8 cellular contexts compared by ENCODE assay signal in genomic region chr2:38465789-38466127, GRCh38.
DNase-seq lines count a peak whose midpoint lies in the region; ATAC-seq and TF ChIP-seq lines count a peak whose summit lies in the region.

No MANE protein-coding gene starts in this region.

- DNase-seq in activated T-cell treated with anti-CD3 and anti-CD28 coated beads, Interleukin-2, amount 50 U/mL, for 72 hours, result peak; percentile 19 to 22
- DNase-seq in activated T-cell treated with anti-CD3 and anti-CD28 coated beads for 4 hours (no peak), HT1080 (ENCODE audit: low read depth) (peak; percentile 13), hepatocyte (ENCODE audit: low spot score) (peak; percentile 43), suprapubic skin (ENCODE audit: low spot score in 2 of 2) (no peak), DMS79 (lab: John Stamatoyannopoulos, UW) (no peak)
- peak; percentile 8 for DNase-seq in activated CD4-positive, alpha-beta T cell treated with anti-CD3 and anti-CD28 coated beads for 48 hours

- peaks cover 9% of the 10 kb centered on the region for H3K4me1 ChIP-seq in hepatocyte (ENCODE audit: insufficient read depth)
- H3K4me1 ChIP-seq in suprapubic skin, result peaks cover 27% of the 10 kb centered on the region

- TF ChIP-seq CTCF in hepatocyte (IDR thresholded peaks at IDR 0.05; ENCODE audit: poor library complexity) (peak; percentile 46), suprapubic skin (IDR thresholded peaks at IDR 0.05) (peak; percentile 4 to 24)

- H3K27me3 ChIP-seq in hepatocyte, result no peaks in the 10 kb centered on the region
- H3K27me3 ChIP-seq in suprapubic skin, result no peaks in the 10 kb centered on the region

- H3K4me1 Mint-ChIP-seq in activated T-cell treated with anti-CD3 and anti-CD28 coated beads, Interleukin-2, amount 50 U/mL, for 72 hours (ENCODE audit: low read depth), result peaks cover 12% of the 10 kb centered on the region

- no peaks in the 10 kb centered on the region for H3K9me3 ChIP-seq in hepatocyte (ENCODE audit: low read depth)
- no peaks in the 10 kb centered on the region for H3K9me3 ChIP-seq in suprapubic skin

- ATAC-seq in activated T-cell treated with anti-CD3 and anti-CD28 coated beads, Interleukin-2, amount 50 U/mL, for 72 hours (replicated peaks in 1 of 2), result no peak
- ATAC-seq in GM21619 (IDR thresholded peaks at IDR 0.05; ENCODE audit: unreplicated experiment), result no peak

- no peaks in the 10 kb centered on the region for H4K20me1 ChIP-seq in hepatocyte (ENCODE audit: insufficient read depth, poor library complexity, severe bottlenecking)

- H3K27ac Mint-ChIP-seq in activated T-cell treated with anti-CD3 and anti-CD28 coated beads, Interleukin-2, amount 50 U/mL, for 72 hours, result no peak overlapping the region

- no peak for TF ChIP-seq POLR2A in suprapubic skin (IDR thresholded peaks at IDR 0.05)

- no peak overlapping the region for H3K4me3 ChIP-seq in hepatocyte
- H3K4me3 ChIP-seq in suprapubic skin, result no peak overlapping the region

- no peaks in the 10 kb centered on the region for H3K9me2 ChIP-seq in hepatocyte (replicated peaks; ENCODE audit: insufficient read depth)

- H3K27me3 Mint-ChIP-seq in activated T-cell treated with anti-CD3 and anti-CD28 coated beads, Interleukin-2, amount 50 U/mL, for 72 hours (ENCODE audit: low read depth), result peaks cover 6% of the 10 kb centered on the region

- H2AFZ ChIP-seq in hepatocyte, result no peak overlapping the region

- no peaks in the 10 kb centered on the region for H3K36me3 ChIP-seq in hepatocyte (replicated peaks; ENCODE audit: insufficient read depth, low read depth)
- H3K36me3 ChIP-seq in suprapubic skin, result no peaks in the 10 kb centered on the region

- no peaks in the 10 kb centered on the region for H3K9me3 Mint-ChIP-seq in activated T-cell treated with anti-CD3 and anti-CD28 coated beads, Interleukin-2, amount 50 U/mL, for 72 hours

- H3K36me3 Mint-ChIP-seq in activated T-cell treated with anti-CD3 and anti-CD28 coated beads, Interleukin-2, amount 50 U/mL, for 72 hours (ENCODE audit: insufficient read depth in 2 of 2), result no peaks in the 10 kb centered on the region

- TF ChIP-seq EP300 in suprapubic skin (IDR thresholded peaks at IDR 0.05), result no peak

- H3K4me2 ChIP-seq in hepatocyte, result no peak overlapping the region

- H3K4me3 Mint-ChIP-seq in activated T-cell treated with anti-CD3 and anti-CD28 coated beads, Interleukin-2, amount 50 U/mL, for 72 hours, result no peak overlapping the region

- 76% methylated on average over 4 of the region's 4 CpGs for WGBS in hepatocyte (ENCODE audit: low lambda C conversion rate, missing lambda C conversion rate)
- 71% methylated on average over 4 of the region's 4 CpGs for WGBS in suprapubic skin

- H3K79me2 ChIP-seq in hepatocyte, result no peaks in the 10 kb centered on the region

- no peak overlapping the region for H3K27ac ChIP-seq in hepatocyte
- H3K27ac ChIP-seq in suprapubic skin, result no peak overlapping the region

Comparison
In these comparisons a context has a peak if more than half of its experiments do, and no peak if none do; other contexts are left out.
1. DNase-seq: peak in activated T-cell treated with anti-CD3 and anti-CD28 coated beads, Interleukin-2, amount 50 U/mL, for 72 hours (2 of 2), HT1080 (single experiment), activated CD4-positive, alpha-beta T cell treated with anti-CD3 and anti-CD28 coated beads for 48 hours (single experiment) and hepatocyte (single experiment); none in activated T-cell treated with anti-CD3 and anti-CD28 coated beads for 4 hours (single experiment), suprapubic skin (0 of 2) and DMS79 (single experiment).